Comparison of ENCODE assay signal across 18 cellular contexts in genomic region chr6:89508755-89509563, GRCh38.
DNase-seq lines count a peak whose midpoint lies in the region; ATAC-seq, FAIRE-seq and TF ChIP-seq lines count a peak whose summit lies in the region.
"Had no signal": no experiment of that assay in that cellular context is flagged by ENCODE, and none has a peak within 500 bp of the region (broad histone marks: within the 10 kb centered on the region; RNA-seq: fewer than 3 reads in every experiment).

No MANE protein-coding gene starts in this region.

- TF ChIP-seq RAD21 in HepG2 (CRISPR knock-in tag; IDR thresholded peaks at IDR 0.05) = no peak

- intact Hi-C loops in left ventricle myocardium superior (cut with micrococcal nuclease) = no loop called here
- intact Hi-C loops in Right ventricle myocardium inferior (cut with DNase I) = no loop called here
- intact Hi-C loops in HepG2 (cut with micrococcal nuclease; ENCODE audit: unreplicated experiment) = no loop called here

- TF ChIP-seq CTCF in HepG2 (CRISPR knock-in tag; IDR thresholded peaks at IDR 0.05) = no peak

- no peak overlapping the region for H3K27ac Mint-ChIP-seq in immature natural killer cell
- H3K27ac Mint-ChIP-seq: memory B cell; stimulated activated naive CD8-positive, alpha-beta T cell treated with anti-CD3 and anti-CD28 coated beads, Interleukin-15, Interleukin-2, amounts not matched to agents 100 ng/mL and 50 ng/mL, for 24 hours had no signal

- H3K4me2 ChIP-seq in HepG2 (ENCODE audit: low read depth, low read length) = 0 out of 2 replicates have a peak overlapping the region, but pooled peaks have one; percentile 2

- ATAC-seq in left ventricle myocardium superior (peak; percentile 34), Right ventricle myocardium inferior (no peak), HepG2 (peak; percentile 84)
- ATAC-seq: body of pancreas had no signal

- no peaks in the 10 kb centered on the region for H3K9me3 Mint-ChIP-seq in immature natural killer cell
- H3K9me3 Mint-ChIP-seq: memory B cell; stimulated activated naive CD8-positive, alpha-beta T cell treated with anti-CD3 and anti-CD28 coated beads, Interleukin-15, Interleukin-2, amounts not matched to agents 100 ng/mL and 50 ng/mL, for 24 hours had no signal

- peaks cover 16% of the 10 kb centered on the region for H3K4me1 ChIP-seq in HepG2 (ENCODE audit: insufficient read depth, low read length)

- no peak overlapping the region for H3K27ac ChIP-seq in HepG2 (ENCODE audit: extremely low read length, insufficient read depth, low read length)
- H3K27ac ChIP-seq: body of pancreas had no signal

- TF ChIP-seq EP300 in HepG2 (IDR thresholded peaks at IDR 0.05; ENCODE audit: low read depth in 2 of 2, low read length in 2 of 2) (no peak), HepG2 (CRISPR knock-in tag; IDR thresholded peaks at IDR 0.05; ENCODE audit: borderline replicate concordance) (no peak)

- no peaks in the 10 kb centered on the region; a peak in 1 of 5 replicates for H3K27me3 ChIP-seq in HepG2 (ENCODE audit: control insufficient read depth in 1 of 2, insufficient read depth in 2 of 2, low read length in 2 of 2)
- H3K27me3 ChIP-seq: body of pancreas had no signal

- no peak for FAIRE-seq in HepG2 (lab: Jason Lieb, UNC)
- no peak for FAIRE-seq in urothelium cell line (lab: Jason Lieb, UNC)

- no peak overlapping the region for H3K4me3 Mint-ChIP-seq in immature natural killer cell
- H3K4me3 Mint-ChIP-seq: memory B cell; stimulated activated naive CD8-positive, alpha-beta T cell treated with anti-CD3 and anti-CD28 coated beads, Interleukin-15, Interleukin-2, amounts not matched to agents 100 ng/mL and 50 ng/mL, for 24 hours had no signal

- H3K9me3 ChIP-seq in HepG2 (ENCODE audit: low read length) = no peaks in the 10 kb centered on the region
- H3K9me3 ChIP-seq: body of pancreas had no signal

- no TSS peak for BruUV-seq in HepG2 (replicated peaks; lab: Mats Ljungman, UMichigan)

- H3K4me1 Mint-ChIP-seq in immature natural killer cell = no peaks in the 10 kb centered on the region
- H3K4me1 Mint-ChIP-seq: memory B cell had no signal

- H3K4me3 ChIP-seq in HepG2 (replicated peaks in 1 of 3; ENCODE audit: insufficient read depth in 1 of 3, low read depth in 2 of 3, low read length in 3 of 3) = no peak overlapping the region
- H3K4me3 ChIP-seq: body of pancreas had no signal

- H3K79me2 ChIP-seq in HepG2 (ENCODE audit: insufficient read depth, low read length) = no peaks in the 10 kb centered on the region

- in situ Hi-C loops in HepG2 (cut with HindIII; ENCODE audit: extremely low pct_ligation_motif_present, low pct_unique_long_range_greater_than_20kb) = no loop called here

- DNase-seq in left ventricle myocardium superior (no peak), Right ventricle myocardium inferior (ENCODE audit: missing footprints) (no peak), RPMI7951 (ENCODE audit: low read depth) (peak; percentile 1), HepG2 (ENCODE audit: low spot score) (peak; percentile 35), urothelium cell line (ENCODE audit: low spot score) (peak; percentile 18), immature natural killer cell (no peak)
- DNase-seq in activated CD4-positive, alpha-beta T cell treated with anti-CD3 and anti-CD28 coated beads, Interleukin-2, amount 50 U/mL, for 1 hour = no peak
- DNase-seq in activated CD4-positive, alpha-beta T cell treated with anti-CD3 and anti-CD28 coated beads, Interleukin-2, amount 50 U/mL, for 4 hours = no peak
- DNase-seq: activated gamma-delta T cell treated with Interleukin-2 at 50 U/mL for 16 hours, dermis blood vessel endothelial cell, DND-41, GOT3, IMR-90, NCI-H524 treated with DMSO at 0.1 percent for 48 hours, T-helper 9 cell had no signal

- 39% methylated on average over 3 of the region's 8 CpGs for WGBS in HepG2 (ENCODE audit: low lambda C conversion rate)

- H4K20me1 ChIP-seq in HepG2 (ENCODE audit: insufficient read depth, low read length) = no peaks in the 10 kb centered on the region

- POLR2A ChIA-PET in HepG2 (lab: Yijun Ruan, JAX) = no interaction called here

- CTCF ChIA-PET in HepG2 (lab: Yijun Ruan, JAX; ENCODE audit: low intra/inter-chr PET ratio, low total read pairs) = no interaction called here

- no peak overlapping the region for H3K9ac ChIP-seq in HepG2 (ENCODE audit: insufficient read depth, low read depth, low read length)

- H3K27me3 Mint-ChIP-seq in immature natural killer cell (ENCODE audit: low read depth in 3 of 3) = peaks cover 1 to 3% (median 2%) of the 10 kb centered on the region in 3 donors
- H3K27me3 Mint-ChIP-seq: memory B cell; stimulated activated naive CD8-positive, alpha-beta T cell treated with anti-CD3 and anti-CD28 coated beads, Interleukin-15, Interleukin-2, amounts not matched to agents 100 ng/mL and 50 ng/mL, for 24 hours had no signal

- H3K36me3 ChIP-seq in HepG2 (replicated peaks in 1 of 2; ENCODE audit: control insufficient read depth in 1 of 2, insufficient read depth in 2 of 2, low read length in 2 of 2) = no peaks in the 10 kb centered on the region

- no peaks in the 10 kb centered on the region for H3K36me3 Mint-ChIP-seq in immature natural killer cell
- H3K36me3 Mint-ChIP-seq: memory B cell had no signal

- no peak overlapping the region for H2AFZ ChIP-seq in HepG2 (ENCODE audit: low read length)

- no peak for TF ChIP-seq POLR2A in HepG2 (IDR thresholded peaks at IDR 0.05; ENCODE audit: insufficient read depth in 1 of 2, low read depth in 2 of 2, low read length in 2 of 2)

TF ChIP-seq in HepG2, 621 proteins besides CTCF, POLR2A, EP300 and RAD21 (continues in another document):
- peak; percentile 68 for TF ChIP-seq ZNF263 (CRISPR knock-in tag; IDR thresholded peaks at IDR 0.05)
- TF ChIP-seq GABPB1 (CRISPR knock-in tag; IDR thresholded peaks at IDR 0.05) = peak; percentile 33; the same call in 1 of the 2 replicates
- TF ChIP-seq PRDM10 (CRISPR knock-in tag; IDR thresholded peaks at IDR 0.05; ENCODE audit: low read depth) = 0 out of 2 replicates have a peak, but pooled peaks have one; percentile 21
- TF ChIP-seq TCF7 (IDR thresholded peaks at IDR 0.05; ENCODE audit: low read depth) = peak; percentile 56; the same call in 1 of the 2 replicates

Comparison
In these comparisons a context has a peak if more than half of its experiments do, and no peak if none do; other contexts are left out.
1. DNase-seq: peak in RPMI7951 (single experiment), HepG2 (single experiment) and urothelium cell line (single experiment); none in left ventricle myocardium superior (single experiment), Right ventricle myocardium inferior (single experiment), activated CD4-positive, alpha-beta T cell treated with anti-CD3 and anti-CD28 coated beads, Interleukin-2, amount 50 U/mL, for 1 hour (single experiment), activated CD4-positive, alpha-beta T cell treated with anti-CD3 and anti-CD28 coated beads, Interleukin-2, amount 50 U/mL, for 4 hours (0 of 2) and immature natural killer cell (0 of 3).